Comparison of ENCODE assay signal across 8 cellular contexts in genomic region chr11:22192642-22193347, GRCh38. TPM values are rescaled to one million over a fixed set of nuclear protein-coding genes. Genes with fewer than 3 reads are reported as not detected.
DNase-seq lines count a peak whose midpoint lies in the region; ATAC-seq, FAIRE-seq and TF ChIP-seq lines count a peak whose summit lies in the region.

A gene with protein sequence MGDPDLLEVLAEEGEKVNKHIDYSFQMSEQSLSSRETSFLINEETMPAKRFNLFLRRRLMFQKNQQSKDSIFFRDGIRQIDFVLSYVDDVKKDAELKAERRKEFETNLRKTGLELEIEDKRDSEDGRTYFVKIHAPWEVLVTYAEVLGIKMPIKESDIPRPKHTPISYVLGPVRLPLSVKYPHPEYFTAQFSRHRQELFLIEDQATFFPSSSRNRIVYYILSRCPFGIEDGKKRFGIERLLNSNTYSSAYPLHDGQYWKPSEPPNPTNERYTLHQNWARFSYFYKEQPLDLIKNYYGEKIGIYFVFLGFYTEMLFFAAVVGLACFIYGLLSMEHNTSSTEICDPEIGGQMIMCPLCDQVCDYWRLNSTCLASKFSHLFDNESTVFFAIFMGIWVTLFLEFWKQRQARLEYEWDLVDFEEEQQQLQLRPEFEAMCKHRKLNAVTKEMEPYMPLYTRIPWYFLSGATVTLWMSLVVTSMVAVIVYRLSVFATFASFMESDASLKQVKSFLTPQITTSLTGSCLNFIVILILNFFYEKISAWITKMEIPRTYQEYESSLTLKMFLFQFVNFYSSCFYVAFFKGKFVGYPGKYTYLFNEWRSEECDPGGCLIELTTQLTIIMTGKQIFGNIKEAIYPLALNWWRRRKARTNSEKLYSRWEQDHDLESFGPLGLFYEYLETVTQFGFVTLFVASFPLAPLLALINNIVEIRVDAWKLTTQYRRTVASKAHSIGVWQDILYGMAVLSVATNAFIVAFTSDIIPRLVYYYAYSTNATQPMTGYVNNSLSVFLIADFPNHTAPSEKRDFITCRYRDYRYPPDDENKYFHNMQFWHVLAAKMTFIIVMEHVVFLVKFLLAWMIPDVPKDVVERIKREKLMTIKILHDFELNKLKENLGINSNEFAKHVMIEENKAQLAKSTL (plus strand): TSS chr11:22193085. CDS start chr11:22193493, 408 bp downstream.

- no peaks in the 10 kb centered on the region; the same call in none of the 2 replicates for H3K79me2 ChIP-seq in GM12878 (ENCODE audit: control insufficient read depth, insufficient read depth, low read length)

- DNase-seq in GM13977 (ENCODE audit: low spot score) (peak; percentile 56), HEK293T (ENCODE audit: extremely low spot score) (peak; percentile 71), NCI-H2171 (lab: John Stamatoyannopoulos, UW) (peak; percentile 50), GM12878 (ENCODE audit: low read depth, low spot score) (no peak), renal cortical epithelial cell (ENCODE audit: low read depth) (peak; percentile 38), T-helper 9 cell (no peak)

- SMC1A ChIA-PET in GM12878 (lab: Charles Lee; ENCODE audit: uncharacterized antibody, unreplicated experiment): interaction anchor here (1.4 to 1.8 kb wide), 3 partner anchors 8 to 113 kb away, joined by 3 to 7 read pairs (median 3); no protein-coding TSS in a partner anchor

- CTCF ChIA-PET in HEK293T (lab: Yijun Ruan, JAX): no interaction called here
- CTCF ChIA-PET in GM12878 (lab: Yijun Ruan, JAX): interaction anchor here (0.9 to 2.4 kb wide), 5 partner anchors 11 to 83 kb away, joined by 3 to 11 read pairs (median 5); no protein-coding TSS in a partner anchor

- TF ChIP-seq CTCF in GM13977 (IDR thresholded peaks at IDR 0.05; ENCODE audit: extremely low read depth, insufficient read depth, missing control alignments) (no peak), GM12878 (IDR thresholded peaks at IDR 0.05 in 2 of 3, conservative IDR thresholded peaks at IDR 0.05 in 1 of 3; ENCODE audit: control insufficient read depth in 2 of 3, extremely low read depth in 1 of 3, insufficient read depth in 1 of 3, low read depth in 3 of 3, low read length in 3 of 3) (no peak)

- TF ChIP-seq EP300 in GM12878 (IDR thresholded peaks at IDR 0.05; ENCODE audit: borderline replicate concordance in 1 of 2, control insufficient read depth in 1 of 2, low read depth in 2 of 2, low read length in 2 of 2): no peak

- H3K4me1 ChIP-seq in GM12878 (ENCODE audit: control insufficient read depth, insufficient read depth, low read length) (no peaks in the 10 kb centered on the region), iPS-15b (ENCODE audit: control insufficient read depth, insufficient read depth, low read length) (peaks cover 6% of the 10 kb centered on the region)

- peak within 1 kb of the TSS; percentile 31; the same call in 1 of the 2 replicates for H3K9ac ChIP-seq in GM12878 (ENCODE audit: control insufficient read depth, insufficient read depth, low read length)
- peak within 1 kb of the TSS; percentile 49 for H3K9ac ChIP-seq in iPS-15b (ENCODE audit: low read depth, low read length)

- no peak within 1 kb of the TSS for H3K27ac ChIP-seq in GM12878 (ENCODE audit: control insufficient read depth, insufficient read depth)

- RAD21 ChIA-PET in GM12878 (lab: Charles Lee; ENCODE audit: unreplicated experiment): interaction anchor here (1.0 to 3.8 kb wide), 2 partner anchors 10 to 22 kb away, joined by 3 to 14 read pairs; no protein-coding TSS in a partner anchor

- intact Hi-C loops in GM12878 (cut with micrococcal nuclease; ENCODE audit: unreplicated experiment): loop anchor here (10.0 kb wide), 1 partner anchor 592 kb away; no protein-coding TSS in a partner anchor

- no peak for FAIRE-seq in GM12878 (lab: Jason Lieb, UNC)

- H3K4me3 ChIP-seq in GM12878 (peak within 1 kb of the TSS; percentile 60), iPS-15b (ENCODE audit: low read depth, low read length) (peak within 1 kb of the TSS; percentile 91)

- H4K20me1 ChIP-seq in GM12878 (ENCODE audit: control insufficient read depth, insufficient read depth): no peaks in the 10 kb centered on the region

- peak; percentile 75 for ATAC-seq in GM12878
- ATAC-seq in GM21526 (IDR thresholded peaks at IDR 0.05; ENCODE audit: low FRiP score, unreplicated experiment): no peak

- POLR2A ChIA-PET in HEK293T (lab: Yijun Ruan, JAX) (interaction anchor here (0.6 to 2.7 kb wide), 4 partner anchors 10 to 52 kb away, joined by 3 to 7 read pairs (median 4); no protein-coding TSS in a partner anchor), GM12878 (lab: Charles Lee) (interaction anchor here (1.6 kb wide), 1 partner anchor 22 kb away, joined by 6 read pairs; no protein-coding TSS in a partner anchor)

- peak within 1 kb of the TSS; percentile 86 for H3K4me2 ChIP-seq in GM12878 (ENCODE audit: control insufficient read depth, insufficient read depth)

- in situ Hi-C loops in GM13977 (cut with MboI; ENCODE audit: low pct_unique_long_range_greater_than_20kb, low sequenced_read_pairs, unreplicated experiment) (no loop called here), GM12878 (cut with MboI) (no loop called here)

- no peak for TF ChIP-seq RAD21 in GM12878 (IDR thresholded peaks at IDR 0.05; ENCODE audit: insufficient read depth, low read depth, low read length)

- WGBS in GM12878 (ENCODE audit: insufficient coverage, insufficient replicate concordance, low lambda C conversion rate, missing lambda C conversion rate): 34% methylated on average over 47 of the region's 56 CpGs

- H2AFZ ChIP-seq in GM12878 (ENCODE audit: control insufficient read depth, low read depth, low read length): peak within 1 kb of the TSS; percentile 74

- no TSS peak for BruUV-seq in GM12878 (replicated peaks; lab: Mats Ljungman, UMichigan)

- no peaks in the 10 kb centered on the region; the same call in 2 of the 3 replicates for H3K9me3 ChIP-seq in GM12878 (replicated peaks; ENCODE audit: control insufficient read depth, insufficient read depth, low read length)
- no peaks in the 10 kb centered on the region for H3K9me3 ChIP-seq in iPS-15b (ENCODE audit: control insufficient read depth, insufficient read depth, low read length)

- no peaks in the 10 kb centered on the region for H3K36me3 ChIP-seq in GM12878 (ENCODE audit: control insufficient read depth in 2 of 2, insufficient read depth in 2 of 2, low read length in 1 of 2)
- no peaks in the 10 kb centered on the region for H3K36me3 ChIP-seq in iPS-15b (ENCODE audit: control insufficient read depth, insufficient read depth, low read length)

- peak; percentile 48; the same call in 1 of the 2 replicates for TF ChIP-seq POLR2A in GM12878 (IDR thresholded peaks at IDR 0.05; ENCODE audit: low read depth, low read length)

- H3K27me3 ChIP-seq in GM12878 (replicated peaks in 1 of 2; ENCODE audit: control insufficient read depth in 2 of 2, insufficient read depth in 2 of 2, low read length in 1 of 2) (no peaks in the 10 kb centered on the region), iPS-15b (ENCODE audit: control insufficient read depth, insufficient read depth, low read length) (no peaks in the 10 kb centered on the region)

TF ChIP-seq in HEK293T, 16 proteins besides CTCF, POLR2A, EP300 and RAD21:
- peak; percentile 72 for TF ChIP-seq L3MBTL2 (conservative IDR thresholded peaks at IDR 0.05)
- no peak for TF ChIP-seq CTBP1 (IDR thresholded peaks at IDR 0.05; ENCODE audit: borderline replicate concordance)

TF ChIP-seq in GM12878, 131 proteins besides CTCF, POLR2A, EP300 and RAD21 (continues in another document):
- TF ChIP-seq IKZF2 (IDR thresholded peaks at IDR 0.05): peak; percentile 47 to 54; a peak in 1 of 4 replicates
- TF ChIP-seq EED (IDR thresholded peaks at IDR 0.05; ENCODE audit: low read depth): no peak
- TF ChIP-seq MTA2 (IDR thresholded peaks at IDR 0.05; ENCODE audit: low read depth): no peak; the same call in 1 of the 2 replicates
- TF ChIP-seq NBN (IDR thresholded peaks at IDR 0.05): peak; percentile 51; the same call in 1 of the 2 replicates
- TF ChIP-seq RUNX3 (IDR thresholded peaks at IDR 0.05; ENCODE audit: low read length): peak; percentile 56
- no peak for TF ChIP-seq SRF (IDR thresholded peaks at IDR 0.05; ENCODE audit: low read depth in 2 of 2, low read length in 2 of 2)
- TF ChIP-seq, protein P1, sequence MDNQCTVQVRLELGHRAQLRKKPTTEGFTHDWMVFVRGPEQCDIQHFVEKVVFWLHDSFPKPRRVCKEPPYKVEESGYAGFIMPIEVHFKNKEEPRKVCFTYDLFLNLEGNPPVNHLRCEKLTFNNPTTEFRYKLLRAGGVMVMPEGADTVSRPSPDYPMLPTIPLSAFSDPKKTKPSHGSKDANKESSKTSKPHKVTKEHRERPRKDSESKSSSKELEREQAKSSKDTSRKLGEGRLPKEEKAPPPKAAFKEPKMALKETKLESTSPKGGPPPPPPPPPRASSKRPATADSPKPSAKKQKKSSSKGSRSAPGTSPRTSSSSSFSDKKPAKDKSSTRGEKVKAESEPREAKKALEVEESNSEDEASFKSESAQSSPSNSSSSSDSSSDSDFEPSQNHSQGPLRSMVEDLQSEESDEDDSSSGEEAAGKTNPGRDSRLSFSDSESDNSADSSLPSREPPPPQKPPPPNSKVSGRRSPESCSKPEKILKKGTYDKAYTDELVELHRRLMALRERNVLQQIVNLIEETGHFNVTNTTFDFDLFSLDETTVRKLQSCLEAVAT (IDR thresholded peaks at IDR 0.05): peak; percentile 52; the same call in 1 of the 2 replicates
- TF ChIP-seq SMARCA5 (IDR thresholded peaks at IDR 0.05): 0 out of 2 replicates have a peak, but pooled peaks have one; percentile 5
- TF ChIP-seq IKZF1 (conservative IDR thresholded peaks at IDR 0.05): peak; percentile 70; the same call in 1 of the 2 replicates

RNA-seq across cellular contexts. Expression of the gene that starts here (rescaled TPM):
- 19.9 TPM in 2 replicates for total RNA-seq in GM12878 (2013; cell fraction: nucleolus; rRNA removed)
- total RNA-seq in GM12878 (2014; rRNA removed): 9.5 and 11.2 TPM in 2 replicates
- 8.3 and 8.4 TPM in 2 replicates for total RNA-seq in GM12878 (2014; rRNA removed; fragmentation: Illumina TruSeq; extraction: Trizol)
- 6.1 and 6.3 TPM in 2 replicates for total RNA-seq in GM12878 (2021)
- 0.52 TPM for polyA plus RNA-seq in GM12878 (2011; ENCODE audit: low read depth)
- 10.2 TPM in 2 replicates for polyA plus RNA-seq in GM12878 (2011; rRNA removed)
- polyA plus RNA-seq in GM12878 (2011; cell fraction: cytosol; rRNA removed): 5.6 and 6.2 TPM in 2 replicates
- polyA plus RNA-seq in GM12878 (2011; cell fraction: nucleus; rRNA removed): 10.4 and 16.0 TPM in 2 replicates
- polyA plus RNA-seq in GM12878 (2012): 1.0 and 1.3 TPM in 2 replicates
- 4.5 and 8.2 TPM in 2 replicates for polyA plus RNA-seq in GM12878 (2014; fragmentation: Illumina TruSeq; extraction: Trizol)
- polyA plus RNA-seq in GM12878 (2014; fragmentation: Nextera tagmentation; extraction: Ambion mirVana): 1 to 10 TPM; 1.6 to 3.1 TPM
- 2.9 and 3.7 TPM in 2 replicates for polyA plus RNA-seq in GM12878 (2014; rRNA removed)
- polyA plus RNA-seq in GM12878 (2016; fragmentation: Nextera tagmentation; extraction: Ambion mirVana): 1 to 10 TPM; 3.1 TPM
- 19.4 and 31.2 TPM in 2 replicates for polyA minus RNA-seq in GM12878 (2011; rRNA and poly(A)+ RNA removed)
- polyA minus RNA-seq in GM12878 (2011; cell fraction: cytosol; rRNA and poly(A)+ RNA removed): 3.9 and 6.1 TPM in 2 replicates
- 13.8 and 15.1 TPM in 2 replicates for polyA minus RNA-seq in GM12878 (2011; cell fraction: nucleus; rRNA and poly(A)+ RNA removed)
- total RNA-seq in renal cortical epithelial cell: 5.8 and 9.0 TPM in 2 replicates

Comparison
In these comparisons a context has a peak if more than half of its experiments do, and no peak if none do; other contexts are left out.
1. DNase-seq: peak in GM13977 (single experiment), HEK293T (single experiment), NCI-H2171 (single experiment) and renal cortical epithelial cell (single experiment); none in GM12878 (single experiment) and T-helper 9 cell (single experiment).